In the genomic region with DNA sequence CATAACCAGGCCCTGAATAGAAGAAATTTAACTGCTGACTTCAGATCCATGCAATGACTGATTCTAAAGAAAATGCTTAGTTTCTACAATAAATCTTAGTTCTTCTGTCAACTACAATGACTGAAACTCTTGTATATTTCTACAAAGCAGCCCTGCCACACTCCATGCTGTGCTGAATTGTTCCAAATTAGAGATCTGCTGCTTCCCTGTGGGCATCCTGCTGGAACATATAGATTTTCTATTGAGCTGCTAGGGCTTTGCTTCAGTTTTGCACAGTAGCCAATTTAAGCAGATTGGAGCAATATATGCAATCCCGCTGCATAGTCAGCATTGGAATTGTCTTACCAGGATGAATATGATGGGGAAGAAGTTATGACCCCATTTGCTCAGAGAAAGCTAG, we compare ENCODE assay signal across 31 cellular contexts.
"Had no signal": no experiment of that assay in that cellular context is flagged by ENCODE, and none has a peak within 500 bp of the region (broad histone marks: within the 10 kb centered on the region; RNA-seq: fewer than 3 reads in every experiment).

No MANE protein-coding gene starts in this region.

- FAIRE-seq: colon had no signal

- DNase-seq: activated B cell treated with CpG ODN at 0.5 μM for 24 hours; activated CD4-positive, alpha-beta T cell treated with anti-CD3 and anti-CD28 coated beads for 48 hours; activated CD4-positive, alpha-beta T cell treated with anti-CD3 and anti-CD28 coated beads, Interleukin-2, amount 50 U/mL, for 1 hour; activated CD4-positive, alpha-beta T cell treated with anti-CD3 and anti-CD28 coated beads, Interleukin-2, amount 50 U/mL, for 48 hours; activated CD8-positive, alpha-beta memory T cell treated with anti-CD3 and anti-CD28 coated beads, Interleukin-2, amount 10 ng/mL, durations not matched to agents 7 days and 5 days; activated CD8-positive, alpha-beta memory T cell treated with anti-CD3 and anti-CD28 coated beads, Interleukin-2, amount 50 U/mL, for 4 hours; activated CD8-positive, alpha-beta T cell treated with anti-CD3 and anti-CD28 coated beads, Interleukin-2, amount 10 ng/mL, durations not matched to agents 7 days and 5 days; activated gamma-delta T cell; activated naive CD4-positive, alpha-beta T cell; activated naive CD4-positive, alpha-beta T cell treated with anti-CD3 and anti-CD28 coated beads, Interleukin-2, amount 10 ng/mL, durations not matched to agents 7 days and 5 days; activated naive CD8-positive, alpha-beta T cell treated with anti-CD3 and anti-CD28 coated beads, Interleukin-2, amount 10 ng/mL, durations not matched to agents 7 days and 5 days; activated T-cell treated with anti-CD3 and anti-CD28 coated beads, Interleukin-2, amount 50 U/mL, for 1 hour; activated T-cell treated with anti-CD3 and anti-CD28 coated beads, Interleukin-2, amount 50 U/mL, for 72 hours; caudate nucleus; cortex of kidney; dermis blood vessel endothelial cell; effector CD4-positive, alpha-beta T cell; effector memory CD8-positive, alpha-beta T cell; erythroblast; foreskin melanocyte; T-helper 1 cell; T-helper 17 cell; T1000; WERI-Rb-1 had no signal

- H3K27ac Mint-ChIP-seq: activated B cell treated with CpG ODN at 0.5 μM for 24 hours; activated CD8-positive, alpha-beta memory T cell treated with anti-CD3 and anti-CD28 coated beads, Interleukin-2, amount 10 ng/mL, durations not matched to agents 7 days and 5 days; activated CD8-positive, alpha-beta T cell treated with anti-CD3 and anti-CD28 coated beads, Interleukin-2, amount 10 ng/mL, durations not matched to agents 7 days and 5 days; activated naive CD4-positive, alpha-beta T cell treated with anti-CD3 and anti-CD28 coated beads, Interleukin-2, amount 10 ng/mL, durations not matched to agents 7 days and 5 days; activated naive CD4-positive, alpha-beta T cell treated with anti-CD3 and anti-CD28 coated beads, Interleukin-2, amount 50 U/mL, for 72 hours; activated naive CD8-positive, alpha-beta T cell treated with anti-CD3 and anti-CD28 coated beads, Interleukin-2, amount 10 ng/mL, durations not matched to agents 7 days and 5 days; activated T-cell treated with anti-CD3 and anti-CD28 coated beads, Interleukin-2, amount 50 U/mL, for 72 hours; effector memory CD8-positive, alpha-beta T cell; T-helper 17 cell; T-helper 2 cell treated with Interferon-gamma antibody and Interleukin-4, amounts not matched to agents 5 μg/mL and 100 μg/mL, for 36 hours had no signal

- H3K4me1 ChIP-seq: ascending aorta, esophagus muscularis mucosa, gastroesophageal sphincter had no signal

- H3K27ac ChIP-seq: ascending aorta, esophagus muscularis mucosa, gastroesophageal sphincter, WERI-Rb-1 had no signal

- H3K27me3 ChIP-seq: ascending aorta, esophagus muscularis mucosa, gastroesophageal sphincter had no signal

- H3K36me3 Mint-ChIP-seq: activated CD8-positive, alpha-beta memory T cell treated with anti-CD3 and anti-CD28 coated beads, Interleukin-2, amount 10 ng/mL, durations not matched to agents 7 days and 5 days; activated naive CD4-positive, alpha-beta T cell treated with anti-CD3 and anti-CD28 coated beads, Interleukin-2, amount 10 ng/mL, durations not matched to agents 7 days and 5 days; activated naive CD4-positive, alpha-beta T cell treated with anti-CD3 and anti-CD28 coated beads, Interleukin-2, amount 50 U/mL, for 72 hours; activated naive CD8-positive, alpha-beta T cell treated with anti-CD3 and anti-CD28 coated beads, Interleukin-2, amount 10 ng/mL, durations not matched to agents 7 days and 5 days had no signal

- H3K27me3 Mint-ChIP-seq: activated B cell treated with CpG ODN at 0.5 μM for 24 hours; activated CD8-positive, alpha-beta memory T cell treated with anti-CD3 and anti-CD28 coated beads, Interleukin-2, amount 10 ng/mL, durations not matched to agents 7 days and 5 days; activated naive CD4-positive, alpha-beta T cell treated with anti-CD3 and anti-CD28 coated beads, Interleukin-2, amount 10 ng/mL, durations not matched to agents 7 days and 5 days; activated naive CD8-positive, alpha-beta T cell treated with anti-CD3 and anti-CD28 coated beads, Interleukin-2, amount 10 ng/mL, durations not matched to agents 7 days and 5 days; effector memory CD8-positive, alpha-beta T cell; T-helper 17 cell had no signal

- H3K36me3 ChIP-seq: ascending aorta, esophagus muscularis mucosa, gastroesophageal sphincter, WERI-Rb-1 had no signal

- H3K4me3 Mint-ChIP-seq: activated B cell treated with CpG ODN at 0.5 μM for 24 hours; activated CD8-positive, alpha-beta memory T cell treated with anti-CD3 and anti-CD28 coated beads, Interleukin-2, amount 10 ng/mL, durations not matched to agents 7 days and 5 days; activated CD8-positive, alpha-beta T cell treated with anti-CD3 and anti-CD28 coated beads, Interleukin-2, amount 10 ng/mL, durations not matched to agents 7 days and 5 days; activated naive CD4-positive, alpha-beta T cell treated with anti-CD3 and anti-CD28 coated beads, Interleukin-2, amount 10 ng/mL, durations not matched to agents 7 days and 5 days; activated naive CD8-positive, alpha-beta T cell treated with anti-CD3 and anti-CD28 coated beads, Interleukin-2, amount 10 ng/mL, durations not matched to agents 7 days and 5 days; activated T-cell treated with anti-CD3 and anti-CD28 coated beads, Interleukin-2, amount 50 U/mL, for 72 hours; effector memory CD8-positive, alpha-beta T cell; T-helper 17 cell; T-helper 2 cell treated with Interferon-gamma antibody and Interleukin-4, amounts not matched to agents 5 μg/mL and 100 μg/mL, for 36 hours had no signal

- ATAC-seq: activated CD4-positive, CD25-positive, alpha-beta regulatory T cell treated with anti-CD3 and anti-CD28 coated beads, Interleukin-2, amount 50 U/mL, for 24 hours; activated CD8-positive, alpha-beta memory T cell treated with anti-CD3 and anti-CD28 coated beads, Interleukin-2, amount 10 ng/mL, durations not matched to agents 7 days and 5 days; activated CD8-positive, alpha-beta T cell treated with anti-CD3 and anti-CD28 coated beads, Interleukin-2, amount 10 ng/mL, durations not matched to agents 7 days and 5 days; activated naive CD4-positive, alpha-beta T cell treated with anti-CD3 and anti-CD28 coated beads, Interleukin-2, amount 50 U/mL, for 72 hours; activated T-cell treated with anti-CD3 and anti-CD28 coated beads, Interleukin-2, amount 50 U/mL, for 72 hours; effector memory CD8-positive, alpha-beta T cell; gastroesophageal sphincter; T-helper 17 cell had no signal

- H3K4me3 ChIP-seq: ascending aorta, esophagus muscularis mucosa, gastroesophageal sphincter had no signal

- H3K4me1 Mint-ChIP-seq: activated B cell treated with CpG ODN at 0.5 μM for 24 hours; activated CD8-positive, alpha-beta memory T cell treated with anti-CD3 and anti-CD28 coated beads, Interleukin-2, amount 10 ng/mL, durations not matched to agents 7 days and 5 days; activated naive CD4-positive, alpha-beta T cell treated with anti-CD3 and anti-CD28 coated beads, Interleukin-2, amount 10 ng/mL, durations not matched to agents 7 days and 5 days; activated naive CD8-positive, alpha-beta T cell treated with anti-CD3 and anti-CD28 coated beads, Interleukin-2, amount 10 ng/mL, durations not matched to agents 7 days and 5 days; T-helper 17 cell had no signal

- H3K9me3 ChIP-seq: ascending aorta, esophagus muscularis mucosa, gastroesophageal sphincter had no signal

- H3K9me3 Mint-ChIP-seq: activated B cell treated with CpG ODN at 0.5 μM for 24 hours; activated naive CD4-positive, alpha-beta T cell treated with anti-CD3 and anti-CD28 coated beads, Interleukin-2, amount 10 ng/mL, durations not matched to agents 7 days and 5 days; activated naive CD8-positive, alpha-beta T cell treated with anti-CD3 and anti-CD28 coated beads, Interleukin-2, amount 10 ng/mL, durations not matched to agents 7 days and 5 days; activated T-cell treated with anti-CD3 and anti-CD28 coated beads, Interleukin-2, amount 50 U/mL, for 72 hours; T-helper 2 cell treated with Interferon-gamma antibody and Interleukin-4, amounts not matched to agents 5 μg/mL and 100 μg/mL, for 36 hours had no signal
